ENCODE assay signal across 12 cellular contexts in the genomic region with DNA sequence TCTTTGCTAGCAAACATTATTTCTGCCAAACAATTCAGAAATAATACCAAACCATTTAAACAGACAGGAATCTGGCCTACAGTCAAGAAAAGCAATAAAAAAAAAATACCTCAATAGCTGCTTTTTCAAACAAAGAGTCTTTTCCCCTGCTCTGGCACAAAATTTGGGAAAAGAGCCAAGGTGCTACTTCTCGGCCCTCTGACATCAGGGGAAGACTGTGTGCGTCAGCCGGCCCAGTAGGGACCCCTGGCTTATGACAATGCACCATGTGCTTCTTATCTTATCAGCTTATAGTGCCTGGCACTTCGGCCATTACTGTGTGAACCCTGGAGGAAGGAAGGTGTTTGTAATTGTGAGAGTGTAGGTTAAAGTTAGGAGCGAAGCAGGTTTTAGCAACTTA.
DNase-seq lines count a peak whose midpoint lies in the region; ATAC-seq and TF ChIP-seq lines count a peak whose summit lies in the region.
"Had no signal": no experiment of that assay in that cellular context is flagged by ENCODE, and none has a peak within 500 bp of the region (broad histone marks: within the 10 kb centered on the region; RNA-seq: fewer than 3 reads in every experiment).

No MANE protein-coding gene starts in this region.

- H3K4me3 ChIP-seq in right lobe of liver (no peak overlapping the region), subcutaneous abdominal adipose tissue (ENCODE audit: low read depth in 1 of 5, low read length in 5 of 5) (no peak overlapping the region), suprapubic skin (no peak overlapping the region)

- H3K9ac ChIP-seq in subcutaneous abdominal adipose tissue (ENCODE audit: low read length in 5 of 5) = no peak overlapping the region

- H3K9me3 ChIP-seq in right lobe of liver (no peaks in the 10 kb centered on the region), subcutaneous abdominal adipose tissue (ENCODE audit: control insufficient read depth in 5 of 5, low read length in 5 of 5) (no peaks in the 10 kb centered on the region), suprapubic skin (no peaks in the 10 kb centered on the region)

- no peak for TF ChIP-seq EP300 in suprapubic skin (IDR thresholded peaks at IDR 0.05)

- WGBS in right lobe of liver (ENCODE audit: insufficient coverage, low coverage, low lambda C conversion rate, missing lambda C conversion rate) = 31% methylated on average over 5 of the region's 5 CpGs
- 44% methylated on average over 5 of the region's 5 CpGs for whole genome bisulfite sequencing in suprapubic skin

- TF ChIP-seq CTCF in right lobe of liver (IDR thresholded peaks at IDR 0.05) = no peak
- no peak for TF ChIP-seq CTCF in suprapubic skin (IDR thresholded peaks at IDR 0.05)

- no peak for TF ChIP-seq POLR2A in right lobe of liver (IDR thresholded peaks at IDR 0.05)
- TF ChIP-seq POLR2A in suprapubic skin (IDR thresholded peaks at IDR 0.05) = no peak

- no peaks in the 10 kb centered on the region for H3K4me1 ChIP-seq in right lobe of liver
- peaks cover 0 to 9% (median 0%) of the 10 kb centered on the region in 5 donors for H3K4me1 ChIP-seq in subcutaneous abdominal adipose tissue (ENCODE audit: control insufficient read depth in 5 of 5, insufficient read depth in 5 of 5, low read length in 5 of 5)
- H3K4me1 ChIP-seq in suprapubic skin = no peaks in the 10 kb centered on the region

- DNase-seq in NCI-H1105 (lab: John Stamatoyannopoulos, UW) (peak; percentile 71), dermis blood vessel endothelial cell (peak; percentile 98), right lobe of liver (peak in 1 of 3 donors; percentile 42), suprapubic skin (ENCODE audit: low spot score in 2 of 2) (no peak), NCI-H2171 treated with DMSO at 0.1 percent for 48 hours (lab: John Stamatoyannopoulos, UW) (no peak), NCI-H2081 (lab: John Stamatoyannopoulos, UW) (no peak)
- DNase-seq: DMS53; KG1; RPMI8226; stimulated activated CD4-positive, alpha-beta T cell treated with anti-CD3 and anti-CD28 coated beads, Interleukin-4, amount 100 ng/mL, for 1 hour had no signal

- H3K36me3 ChIP-seq in right lobe of liver (no peaks in the 10 kb centered on the region), subcutaneous abdominal adipose tissue (ENCODE audit: control insufficient read depth in 5 of 5, insufficient read depth in 5 of 5, low read length in 5 of 5) (no peaks in the 10 kb centered on the region), suprapubic skin (no peaks in the 10 kb centered on the region)

- peak; percentile 46 to 91 (median 74) for ATAC-seq in right lobe of liver
- no peak for ATAC-seq in HG03457 (IDR thresholded peaks at IDR 0.05; ENCODE audit: unreplicated experiment)

- H3K27me3 ChIP-seq in right lobe of liver (no peaks in the 10 kb centered on the region), subcutaneous abdominal adipose tissue (ENCODE audit: control insufficient read depth in 5 of 5, insufficient read depth in 4 of 5, low read length in 5 of 5) (no peaks in the 10 kb centered on the region), suprapubic skin (no peaks in the 10 kb centered on the region)

- H3K27ac ChIP-seq in right lobe of liver (peak overlapping the region in 1 of 3 donors; percentile 10), subcutaneous abdominal adipose tissue (ENCODE audit: low read depth, low read length) (peak overlapping the region; percentile 32), suprapubic skin (no peak overlapping the region)

- intact Hi-C loops in right lobe of liver (cut with DNase I) = no loop called here

Comparison
In these comparisons a context has a peak if more than half of its experiments do, and no peak if none do; other contexts are left out.
1. DNase-seq: peak in NCI-H1105 (single experiment) and dermis blood vessel endothelial cell (single experiment); none in suprapubic skin (0 of 2), NCI-H2171 treated with DMSO at 0.1 percent for 48 hours (single experiment) and NCI-H2081 (0 of 2).